ENCODE assay signal across 8 cellular contexts in the genomic region with DNA sequence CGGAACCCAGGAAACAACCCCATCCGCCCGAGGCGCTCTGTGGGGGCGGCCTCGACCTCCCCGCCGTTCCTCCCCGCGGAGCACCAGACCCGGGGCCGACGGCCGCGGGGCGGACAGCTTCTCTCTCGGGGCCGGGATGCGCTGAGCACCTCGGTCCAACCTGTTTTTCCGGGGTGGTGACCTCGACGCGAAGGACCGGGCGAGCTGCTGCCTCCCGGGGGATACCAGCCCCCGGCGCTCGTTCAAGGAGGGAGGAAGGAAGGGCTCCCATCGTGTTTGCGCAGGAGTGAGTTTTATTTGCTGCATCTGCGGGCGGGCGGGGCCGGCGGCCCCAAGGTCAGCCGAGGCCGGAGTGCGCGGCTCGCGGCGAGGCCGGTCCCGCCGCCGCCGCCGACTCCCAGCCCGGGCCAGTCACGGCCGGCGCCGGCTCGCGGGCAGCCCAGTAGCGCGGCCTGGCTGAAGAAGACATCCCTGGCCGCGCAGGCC. TPM values are rescaled to one million over a fixed set of nuclear protein-coding genes. Genes with fewer than 3 reads are reported as not detected.
A peak's percentile ranks its signal among the peaks of the same experiment; 100 is the strongest.
DNase-seq lines count a peak whose midpoint lies in the region; ATAC-seq and TF ChIP-seq lines count a peak whose summit lies in the region.

No MANE protein-coding gene starts in this region.

- H3K36me3 ChIP-seq in ascending aorta, result peaks cover 16 to 21% of the 10 kb centered on the region in 2 donors
- H3K36me3 ChIP-seq in iPS-15b (ENCODE audit: control insufficient read depth, insufficient read depth, low read length), result peaks cover 5% of the 10 kb centered on the region

- H3K4me3 ChIP-seq in ascending aorta (peak overlapping the region; percentile 87), iPS-15b (ENCODE audit: low read depth, low read length) (peak overlapping the region; percentile 65)

- H3K9me3 ChIP-seq in ascending aorta (no peaks in the 10 kb centered on the region), iPS-15b (ENCODE audit: control insufficient read depth, insufficient read depth, low read length) (no peaks in the 10 kb centered on the region)

- H3K9ac ChIP-seq in iPS-15b (ENCODE audit: low read depth, low read length), result peak overlapping the region; percentile 38

- ATAC-seq in HG03039 (IDR thresholded peaks at IDR 0.05; ENCODE audit: unreplicated experiment) (peak; percentile 36), SK-N-SH treated with all-trans-retinoic acid at 6 μM for 48 hours (peak; percentile 53)

- TF ChIP-seq CTCF in ascending aorta (IDR thresholded peaks at IDR 0.05), result no peak

- peaks cover 10 to 15% of the 10 kb centered on the region in 2 donors for H3K4me1 ChIP-seq in ascending aorta
- peaks cover 7% of the 10 kb centered on the region for H3K4me1 ChIP-seq in iPS-15b (ENCODE audit: control insufficient read depth, insufficient read depth, low read length)

- H3K27me3 ChIP-seq in ascending aorta (no peaks in the 10 kb centered on the region), iPS-15b (ENCODE audit: control insufficient read depth, insufficient read depth, low read length) (no peaks in the 10 kb centered on the region)

- intact Hi-C loops in ascending aorta (cut with DNase I), result loop anchor here (1.0 to 10.0 kb wide), 6 partner anchors 66 to 1652 kb away; a partner anchor contains a TSS

- peak; percentile 40 for DNase-seq in NCI-H82 (lab: John Stamatoyannopoulos, UW)
- no peak for DNase-seq in NCI-H82 treated with DMSO at 0.1 percent for 48 hours (lab: John Stamatoyannopoulos, UW; ENCODE audit: unreplicated experiment)
- peak in 1 of 2 donors; percentile 69 for DNase-seq in ascending aorta (ENCODE audit: low spot score in 2 of 2)
- peak; percentile 48 for DNase-seq in stimulated activated CD4-positive, alpha-beta T cell treated with anti-CD3 and anti-CD28 coated beads, Interleukin-12 subunit alpha, Interleukin-12 subunit beta, amount 100 ng/mL, for 4 hours
- DNase-seq in NOMO-1 treated with DMSO at 0.1 percent for 48 hours (lab: John Stamatoyannopoulos, UW; ENCODE audit: unreplicated experiment), result no peak

- peak overlapping the region; percentile 93 to 96 for H3K27ac ChIP-seq in ascending aorta

TF ChIP-seq in SK-N-SH treated with all-trans-retinoic acid at 6 μM for 48 hours, 23 proteins besides CTCF, POLR2A, EP300 and RAD21:
- TF ChIP-seq GLIS3 (CRISPR knock-in tag; IDR thresholded peaks at IDR 0.05), result 0 out of 2 replicates have a peak, but pooled peaks have one; percentile 19
- TF ChIP-seq ISL1 (CRISPR knock-in tag; IDR thresholded peaks at IDR 0.05), result no peak
- no peak for TF ChIP-seq SNAI2 (CRISPR knock-in tag; IDR thresholded peaks at IDR 0.05)
- TF ChIP-seq PPARA (CRISPR knock-in tag; IDR thresholded peaks at IDR 0.05; ENCODE audit: borderline replicate concordance), result no peak
- no peak for TF ChIP-seq ZNF565 (CRISPR knock-in tag; conservative IDR thresholded peaks at IDR 0.05; ENCODE audit: low read depth)
- TF ChIP-seq OSR1 (CRISPR knock-in tag; IDR thresholded peaks at IDR 0.05), result no peak
- no peak for TF ChIP-seq ZC3H10 (CRISPR knock-in tag; IDR thresholded peaks at IDR 0.05)
- no peak for TF ChIP-seq ZNF8 (CRISPR knock-in tag; IDR thresholded peaks at IDR 0.05)

RNA-seq across cellular contexts. Expression of a gene that starts 0.5 kb away (rescaled TPM):
- 15.8 TPM for total RNA-seq in ascending aorta

Comparison
In these comparisons a context has a peak if more than half of its experiments do, and no peak if none do; other contexts are left out.
1. DNase-seq: peak in NCI-H82 (single experiment) and stimulated activated CD4-positive, alpha-beta T cell treated with anti-CD3 and anti-CD28 coated beads, Interleukin-12 subunit alpha, Interleukin-12 subunit beta, amount 100 ng/mL, for 4 hours (single experiment); none in NCI-H82 treated with DMSO at 0.1 percent for 48 hours (single experiment) and NOMO-1 treated with DMSO at 0.1 percent for 48 hours (single experiment).